In the genomic region with DNA sequence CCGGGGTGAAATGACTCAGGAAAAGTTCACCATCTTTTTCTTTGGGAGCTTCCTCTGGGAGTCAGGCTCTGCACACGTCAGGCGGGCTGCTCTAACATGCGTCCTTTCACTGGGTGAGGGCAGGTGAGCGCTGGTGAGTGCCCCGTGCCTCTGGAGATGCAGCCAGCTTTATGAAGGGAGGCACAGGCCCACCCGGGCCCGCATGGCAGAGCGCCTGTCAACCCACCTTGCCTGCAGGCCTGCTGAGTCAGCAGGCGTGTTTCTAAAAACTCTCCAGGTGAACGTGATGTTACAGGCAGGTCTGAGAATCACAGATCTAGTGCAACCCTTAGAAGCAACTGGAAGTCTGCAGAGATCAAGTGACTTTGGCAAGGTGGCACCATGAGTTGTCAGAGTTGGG, we compare ENCODE assay signal across 22 cellular contexts. TPM values are rescaled to one million over a fixed set of nuclear protein-coding genes. Genes with fewer than 3 reads are reported as not detected.
A peak's percentile ranks its signal among the peaks of the same experiment; 100 is the strongest.
DNase-seq lines count a peak whose midpoint lies in the region; ATAC-seq, FAIRE-seq and TF ChIP-seq lines count a peak whose summit lies in the region.
"Had no signal": no experiment of that assay in that cellular context is flagged by ENCODE, and none has a peak within 500 bp of the region (broad histone marks: within the 10 kb centered on the region; RNA-seq: fewer than 3 reads in every experiment).

No MANE protein-coding gene starts in this region.

- H4K20me1 ChIP-seq in K562 (replicated peaks; ENCODE audit: control insufficient read depth, insufficient read depth, low read length), result 0 out of 2 replicates have a peak, but pooled peaks cover 3% of the 10 kb centered on the region
- H4K20me1 ChIP-seq in HepG2 (ENCODE audit: insufficient read depth, low read length), result peaks cover under 1% of the 10 kb centered on the region; the same call in 1 of the 2 replicates

- in situ Hi-C loops in K562 (cut with MboI), result no loop called here
- in situ Hi-C loops in HepG2 (cut with HindIII; ENCODE audit: extremely low pct_ligation_motif_present, low pct_unique_long_range_greater_than_20kb), result no loop called here
- in situ Hi-C loops in brain microvascular endothelial cell (cut with HindIII; ENCODE audit: low pct_ligation_motif_present, low sequenced_read_pairs), result no loop called here

- no peak for ATAC-seq in left ventricle myocardium superior
- no peak for ATAC-seq in K562
- no peak for ATAC-seq in HepG2
- ATAC-seq: GM12878 had no signal

- H3K36me3 ChIP-seq in left ventricle myocardium inferior, result peaks cover 78% of the 10 kb centered on the region
- H3K36me3 ChIP-seq in K562 (ENCODE audit: control insufficient read depth, insufficient read depth, low read length), result peaks cover 52% of the 10 kb centered on the region; the same call in 2 of the 3 replicates
- peaks cover 38 to 65% of the 10 kb centered on the region in 2 experiments for H3K36me3 ChIP-seq in HepG2 (replicated peaks in 1 of 2; ENCODE audit: control insufficient read depth in 1 of 2, insufficient read depth in 2 of 2, low read length in 2 of 2)
- peaks cover 0 to 90% (median 51%) of the 10 kb centered on the region in 6 donors for H3K36me3 ChIP-seq in spleen
- peaks cover 37% of the 10 kb centered on the region for H3K36me3 ChIP-seq in brain microvascular endothelial cell (replicated peaks)
- H3K36me3 ChIP-seq in stomach, result peaks cover 50 to 98% (median 93%) of the 10 kb centered on the region in 4 donors
- H3K36me3 ChIP-seq: SJCRH30 had no signal

- H3K27ac ChIP-seq in left ventricle myocardium inferior (replicated peaks) (no peak overlapping the region), K562 (ENCODE audit: extremely low read depth, low read depth, low read length) (no peak overlapping the region), HepG2 (ENCODE audit: extremely low read length, insufficient read depth, low read length) (no peak overlapping the region), spleen (no peak overlapping the region), brain microvascular endothelial cell (no peak overlapping the region), stomach (no peak overlapping the region)
- H3K27ac ChIP-seq: BLaER1, HL-60, Peyer's patch, SJCRH30 had no signal

- no peaks in the 10 kb centered on the region for H3K9me1 ChIP-seq in K562 (ENCODE audit: control insufficient read depth, insufficient read depth, low read length)

- H3K9ac ChIP-seq in K562 (ENCODE audit: insufficient read depth in 1 of 2, low read depth in 2 of 2, low read length in 2 of 2) (no peak overlapping the region), HepG2 (ENCODE audit: insufficient read depth, low read depth, low read length) (no peak overlapping the region)
- H3K9ac ChIP-seq: BLaER1 had no signal

- CTCF ChIA-PET in K562 (lab: Yijun Ruan, JAX; ENCODE audit: low intra/inter-chr PET ratio) (no interaction called here), HepG2 (lab: Yijun Ruan, JAX; ENCODE audit: low intra/inter-chr PET ratio, low total read pairs) (no interaction called here)

- no peaks in the 10 kb centered on the region for H3K9me3 ChIP-seq in left ventricle myocardium inferior (replicated peaks)
- H3K9me3 ChIP-seq in K562 (replicated peaks; ENCODE audit: control insufficient read depth, insufficient read depth, low read depth, low read length), result no peaks in the 10 kb centered on the region
- H3K9me3 ChIP-seq in HepG2 (ENCODE audit: low read length), result no peaks in the 10 kb centered on the region
- H3K9me3 ChIP-seq in spleen, result no peaks in the 10 kb centered on the region
- H3K9me3 ChIP-seq in stomach, result no peaks in the 10 kb centered on the region
- H3K9me3 ChIP-seq: BLaER1, HAP-1, Peyer's patch, SJCRH30 had no signal

- H3K4me3 ChIP-seq in left ventricle myocardium inferior, result no peak overlapping the region
- H3K4me3 ChIP-seq in K562, result no peak overlapping the region
- H3K4me3 ChIP-seq in HepG2 (replicated peaks in 1 of 3; ENCODE audit: insufficient read depth in 1 of 3, low read depth in 2 of 3, low read length in 3 of 3), result no peak overlapping the region
- H3K4me3 ChIP-seq in spleen, result no peak overlapping the region
- no peak overlapping the region for H3K4me3 ChIP-seq in brain microvascular endothelial cell (ENCODE audit: low read depth, low read length)
- no peak overlapping the region for H3K4me3 ChIP-seq in stomach
- H3K4me3 ChIP-seq: BLaER1, GM12878, HAP-1, Peyer's patch, SJCRH30 had no signal

- TF ChIP-seq POLR2A in K562 (conservative IDR thresholded peaks at IDR 0.05) (no peak), HepG2 (IDR thresholded peaks at IDR 0.05; ENCODE audit: insufficient read depth in 1 of 2, low read depth in 2 of 2, low read length in 2 of 2) (no peak), spleen (IDR thresholded peaks at IDR 0.05) (no peak), stomach (IDR thresholded peaks at IDR 0.05) (no peak)

- DNase-seq in left ventricle myocardium inferior (peak; percentile 8), left ventricle myocardium superior (no peak), K562 (ENCODE audit: extremely low read depth in 1 of 4, low spot score in 3 of 4) (no peak), HepG2 (ENCODE audit: low spot score) (no peak), spleen (peak; percentile 57), AG20443 (ENCODE audit: low spot score) (no peak), brain microvascular endothelial cell (no peak), stomach (no peak)
- DNase-seq: CD4-positive, alpha-beta T cell; COR-L47; DND-41; Karpas-422; NCI-H1417; NCI-H187; NCI-H446; NCI-H526; Peyer's patch; SJCRH30 had no signal

- H3K4me1 ChIP-seq in left ventricle myocardium inferior, result no peaks in the 10 kb centered on the region
- peaks cover 0 to 5% of the 10 kb centered on the region in 2 experiments; a peak in 1 of 5 replicates for H3K4me1 ChIP-seq in K562 (replicated peaks in 1 of 2; ENCODE audit: control insufficient read depth in 2 of 2, insufficient read depth in 2 of 2, low read length in 2 of 2)
- H3K4me1 ChIP-seq in HepG2 (ENCODE audit: insufficient read depth, low read length), result no peaks in the 10 kb centered on the region
- peaks cover 0 to 23% (median 19%) of the 10 kb centered on the region in 6 donors for H3K4me1 ChIP-seq in spleen
- H3K4me1 ChIP-seq in stomach, result peaks cover 0 to 14% (median 0%) of the 10 kb centered on the region in 4 donors
- H3K4me1 ChIP-seq: BLaER1, HAP-1, SJCRH30 had no signal

- WGBS in K562 (ENCODE audit: insufficient coverage, low coverage, missing lambda C conversion rate), result 82% methylated on average over 9 of the region's 11 CpGs
- WGBS in HepG2 (ENCODE audit: low lambda C conversion rate), result 98% methylated on average over 11 of the region's 11 CpGs
- 89 to 96% (median 94%) methylated on average over 11 of the region's 11 CpGs for WGBS in spleen, 5 donors
- WGBS in stomach, 5 donors, result 89 to 94% (median 91%) methylated on average over 11 of the region's 11 CpGs

- H3K4me2 ChIP-seq in K562 (ENCODE audit: insufficient read depth, low read length) (no peak overlapping the region), HepG2 (ENCODE audit: low read depth, low read length) (no peak overlapping the region)
- H3K4me2 ChIP-seq: BLaER1 had no signal

- TF ChIP-seq EP300 in K562 (IDR thresholded peaks at IDR 0.05; ENCODE audit: low read length), result no peak
- TF ChIP-seq EP300 in HepG2 (IDR thresholded peaks at IDR 0.05; ENCODE audit: low read depth in 2 of 2, low read length in 2 of 2), result no peak
- TF ChIP-seq EP300 in HepG2 (CRISPR knock-in tag; IDR thresholded peaks at IDR 0.05; ENCODE audit: borderline replicate concordance), result no peak
- TF ChIP-seq EP300 in stomach (IDR thresholded peaks at IDR 0.05), result no peak

- H2AFZ ChIP-seq in K562 (ENCODE audit: low read depth, low read length), result no peak overlapping the region
- no peak overlapping the region for H2AFZ ChIP-seq in HepG2 (ENCODE audit: low read length)

- no peaks in the 10 kb centered on the region for H3K79me2 ChIP-seq in K562 (ENCODE audit: control insufficient read depth, insufficient read depth, low read length)
- H3K79me2 ChIP-seq in HepG2 (ENCODE audit: insufficient read depth, low read length), result no peaks in the 10 kb centered on the region

- intact Hi-C loops in left ventricle myocardium inferior (cut with micrococcal nuclease) (no loop called here), left ventricle myocardium superior (cut with micrococcal nuclease) (no loop called here), K562 (cut with micrococcal nuclease) (loop anchor here (10.0 kb wide), 1 partner anchor 154 kb away; no protein-coding TSS in a partner anchor), HepG2 (cut with micrococcal nuclease; ENCODE audit: unreplicated experiment) (no loop called here), spleen (cut with DNase I; ENCODE audit: low total_unique reads) (no loop called here), stomach (cut with DNase I; ENCODE audit: low total_unique reads) (loop anchor here (10.0 kb wide), 1 partner anchor 224 kb away; no protein-coding TSS in a partner anchor)

- TF ChIP-seq CTCF in left ventricle myocardium inferior (IDR thresholded peaks at IDR 0.05; ENCODE audit: borderline replicate concordance) (no peak), K562 (IDR thresholded peaks at IDR 0.05 in 2 of 3, conservative IDR thresholded peaks at IDR 0.05 in 1 of 3; ENCODE audit: insufficient read depth in 2 of 3, low read depth in 1 of 3, low read length in 3 of 3) (no peak), HepG2 (CRISPR knock-in tag; IDR thresholded peaks at IDR 0.05) (no peak), spleen (IDR thresholded peaks at IDR 0.05 in 8 of 11, conservative IDR thresholded peaks at IDR 0.05 in 3 of 11) (no peak), brain microvascular endothelial cell (IDR thresholded peaks at IDR 0.05; ENCODE audit: low read depth, low read length, missing control alignments) (no peak), stomach (IDR thresholded peaks at IDR 0.05) (no peak)

- POLR2A ChIA-PET in K562 (lab: Yijun Ruan, JAX), result interaction anchor here (0.9 kb wide), 1 partner anchor 18 kb away, joined by 3 read pairs; no protein-coding TSS in a partner anchor
- POLR2A ChIA-PET in HepG2 (lab: Yijun Ruan, JAX), result no interaction called here

- FAIRE-seq in K562 (lab: Jason Lieb, UNC) (no peak), HepG2 (lab: Jason Lieb, UNC) (no peak)
- FAIRE-seq: GM12878 had no signal

- H3K27me3 ChIP-seq in left ventricle myocardium inferior (ENCODE audit: low read depth) (no peaks in the 10 kb centered on the region), K562 (ENCODE audit: control insufficient read depth in 2 of 2, insufficient read depth in 2 of 2, low read length in 2 of 2) (no peaks in the 10 kb centered on the region), HepG2 (ENCODE audit: control insufficient read depth in 1 of 2, insufficient read depth in 2 of 2, low read length in 2 of 2) (no peaks in the 10 kb centered on the region), spleen (replicated peaks in 1 of 7) (no peaks in the 10 kb centered on the region), brain microvascular endothelial cell (replicated peaks) (no peaks in the 10 kb centered on the region), stomach (no peaks in the 10 kb centered on the region)
- H3K27me3 ChIP-seq: BLaER1, Peyer's patch, SJCRH30 had no signal

- BruUV-seq in K562 (replicated peaks; lab: Mats Ljungman, UMichigan), result no TSS peak
- no TSS peak for BruUV-seq in HepG2 (replicated peaks; lab: Mats Ljungman, UMichigan)

- TF ChIP-seq RAD21 in K562 (CRISPR knock-in tag; conservative IDR thresholded peaks at IDR 0.05 in 1 of 2, IDR thresholded peaks at IDR 0.05 in 1 of 2) (no peak), HepG2 (CRISPR knock-in tag; IDR thresholded peaks at IDR 0.05) (no peak)

RNA-seq across cellular contexts. Expression of a gene that starts 18.4 kb away (rescaled TPM):
- 131 TPM for total RNA-seq in left ventricle myocardium inferior
- total RNA-seq in left ventricle myocardium superior, result 134 TPM
- 39.2 and 55.8 TPM in 2 replicates for total RNA-seq in K562 (2011; cell fraction: chromatin; rRNA removed; ENCODE audit: low replicate concordance)
- total RNA-seq in K562 (2011; cell fraction: nucleolus; rRNA removed), result 28.3 and 28.9 TPM in 2 replicates
- total RNA-seq in K562 (2011; cell fraction: nucleoplasm; rRNA removed), result 49.8 and 99.0 TPM in 2 replicates
- 21.3 and 24.9 TPM in 2 replicates for total RNA-seq in K562 (2014; rRNA removed)
- 26.7 and 32.7 TPM in 2 replicates for total RNA-seq in K562 (2014; rRNA removed; fragmentation: Illumina TruSeq; extraction: Trizol)
- 16.0 and 16.2 TPM in 2 replicates for total RNA-seq in K562 (2015; rRNA removed; fragmentation: Illumina TruSeq; extraction: Trizol)
- 73.1 and 77.4 TPM in 2 replicates for total RNA-seq in K562 (2021)
- 37.0 and 42.6 TPM in 2 replicates for polyA plus RNA-seq in K562 (2011; rRNA removed)
- polyA plus RNA-seq in K562 (2011; cell fraction: cytosol; rRNA removed), result 17.6 and 25.2 TPM in 2 replicates
- polyA plus RNA-seq in K562 (2011; cell fraction: nucleus; rRNA removed), result 16.4 and 19.9 TPM in 2 replicates
- 57.7 and 110 TPM in 2 replicates for polyA plus RNA-seq in K562 (2012)
- polyA plus RNA-seq in K562 (2014; fragmentation: Illumina TruSeq; extraction: Trizol), result 79.9 and 81.5 TPM in 2 replicates
- 10 to 100 TPM; 30.4 to 36.7 TPM for polyA plus RNA-seq in K562 (2014; fragmentation: Nextera tagmentation; extraction: Ambion mirVana)
- polyA plus RNA-seq in K562 (2014; rRNA removed), result 45.5 TPM in 2 replicates
- 21.9 and 25.6 TPM in 2 replicates for polyA minus RNA-seq in K562 (2011; rRNA and poly(A)+ RNA removed)
- 23.5 and 24.3 TPM in 2 replicates for polyA minus RNA-seq in K562 (2011; cell fraction: cytosol; rRNA and poly(A)+ RNA removed)
- 8.3 and 11.6 TPM in 2 replicates for polyA minus RNA-seq in K562 (2011; cell fraction: nucleus; rRNA and poly(A)+ RNA removed)
- total RNA-seq in HepG2 (2016; rRNA removed; fragmentation: Illumina TruSeq; extraction: Trizol), result 15.7 and 30.6 TPM in 2 replicates
- 5.5 and 7.0 TPM in 2 replicates for total RNA-seq in HepG2 (2016; cell fraction: cytosol; rRNA removed; fragmentation: Illumina TruSeq; extraction: Trizol; ENCODE audit: low read depth)
- 15.9 and 27.1 TPM in 2 replicates for total RNA-seq in HepG2 (2016; cell fraction: insoluble cytoplasmic fraction; rRNA removed; fragmentation: Illumina TruSeq; extraction: Trizol)
- total RNA-seq in HepG2 (2016; cell fraction: membrane; rRNA removed; fragmentation: Illumina TruSeq; extraction: Trizol), result 24.8 and 26.3 TPM in 2 replicates
- total RNA-seq in HepG2 (2016; cell fraction: nucleus; rRNA removed; fragmentation: Illumina TruSeq; extraction: Trizol), result 22.0 and 22.3 TPM in 2 replicates
- 37.4 and 37.9 TPM in 2 replicates for polyA plus RNA-seq in HepG2 (2011; rRNA removed)
- polyA plus RNA-seq in HepG2 (2011; cell fraction: cytosol; rRNA removed), result 18.1 and 36.3 TPM in 2 replicates
- 15.1 and 23.4 TPM in 2 replicates for polyA plus RNA-seq in HepG2 (2011; cell fraction: nucleus; rRNA removed)
- 68.5 and 98.3 TPM in 2 replicates for polyA plus RNA-seq in HepG2 (2012)
- 9.9 and 13.1 TPM in 2 replicates for polyA plus RNA-seq in HepG2 (2016; cell fraction: cytosol; fragmentation: Illumina TruSeq; extraction: Trizol; ENCODE audit: low read depth)
- 65.5 and 71.9 TPM in 2 replicates for polyA plus RNA-seq in HepG2 (2016; cell fraction: insoluble cytoplasmic fraction; fragmentation: Illumina TruSeq; extraction: Trizol; ENCODE audit: low read depth)
- polyA plus RNA-seq in HepG2 (2016; cell fraction: membrane; fragmentation: Illumina TruSeq; extraction: Trizol; ENCODE audit: low read depth), result 26.7 and 27.4 TPM in 2 replicates
- 42.6 and 45.0 TPM in 2 replicates for polyA plus RNA-seq in HepG2 (2016; cell fraction: nucleus; fragmentation: Illumina TruSeq; extraction: Trizol; ENCODE audit: insufficient read depth, low read depth)
- polyA minus RNA-seq in HepG2 (2011; rRNA and poly(A)+ RNA removed; ENCODE audit: low replicate concordance), result 13.2 and 15.8 TPM in 2 replicates
- polyA minus RNA-seq in HepG2 (2011; cell fraction: cytosol; rRNA and poly(A)+ RNA removed), result 22.2 and 35.4 TPM in 2 replicates
- polyA minus RNA-seq in HepG2 (2011; cell fraction: nucleus; rRNA and poly(A)+ RNA removed), result 23.0 and 32.7 TPM in 2 replicates
- total RNA-seq in spleen, result 10 to 100 TPM; 47.6 to 71.4 (median 61.7) TPM
- 10 to 100 TPM; 32.3 to 50.4 (median 46.5) TPM for polyA plus RNA-seq in spleen
- total RNA-seq in stomach, result 100 to 1,000 TPM in 1 of 5 donors, 10 to 100 TPM in 4; 24.6 to 111 (median 50.1) TPM
- 10 to 100 TPM; 31.5 to 62.0 (median 50.1) TPM for polyA plus RNA-seq in stomach

RNA-seq across cellular contexts. Expression of a gene that starts 27.0 kb away (rescaled TPM):
- total RNA-seq in left ventricle myocardium inferior (74.5 TPM), left ventricle myocardium superior (71.7 TPM), K562 (2014; rRNA removed) (18.9 and 20.7 TPM in 2 replicates), K562 (2014; rRNA removed; fragmentation: Illumina TruSeq; extraction: Trizol) (6.7 and 8.1 TPM in 2 replicates), K562 (2015; rRNA removed; fragmentation: Illumina TruSeq; extraction: Trizol) (10.1 and 10.4 TPM in 2 replicates), K562 (2021) (28.6 and 33.3 TPM in 2 replicates), HepG2 (2016; rRNA removed; fragmentation: Illumina TruSeq; extraction: Trizol) (81.3 and 92.4 TPM in 2 replicates), spleen (10 to 100 TPM; 23.6 to 30.6 (median 27.2) TPM), stomach (1,000 to 10,000 TPM in 1 of 5 donors, 10 to 100 TPM in 4; 20.9 to 1,171 (median 41.5) TPM)
- 50.3 and 100 TPM in 2 replicates for total RNA-seq in K562 (2011; cell fraction: chromatin; rRNA removed; ENCODE audit: low replicate concordance)
- 55.0 and 64.4 TPM in 2 replicates for total RNA-seq in K562 (2011; cell fraction: nucleolus; rRNA removed)
- 34.9 and 39.5 TPM in 2 replicates for total RNA-seq in K562 (2011; cell fraction: nucleoplasm; rRNA removed)
- polyA plus RNA-seq in K562 (2011; rRNA removed) (11.9 and 13.4 TPM in 2 replicates), K562 (2014; fragmentation: Illumina TruSeq; extraction: Trizol) (10.9 and 19.1 TPM in 2 replicates), K562 (2014; fragmentation: Nextera tagmentation; extraction: Ambion mirVana) (under 1 TPM; 0.18 to 0.70 TPM), K562 (2014; rRNA removed) (14.0 and 16.0 TPM in 2 replicates), HepG2 (2011; rRNA removed) (101 and 118 TPM in 2 replicates), spleen (10 to 100 TPM in 1 of 3 donors, 1 to 10 TPM in 2; 7.9 to 11.0 (median 9.7) TPM), stomach (10 to 100 TPM in 1 of 3 donors, 1 to 10 TPM in 2; 6.4 to 11.7 (median 8.2) TPM)
- 10.3 and 21.0 TPM in 2 replicates for polyA plus RNA-seq in K562 (2011; cell fraction: cytosol; rRNA removed)
- polyA plus RNA-seq in K562 (2011; cell fraction: nucleus; rRNA removed), result 24.4 and 48.8 TPM in 2 replicates
- polyA plus RNA-seq in K562 (2012), result 14.2 and 18.2 TPM in 2 replicates
- polyA minus RNA-seq in K562 (2011; rRNA and poly(A)+ RNA removed), result 12.2 and 15.8 TPM in 2 replicates
- 13.6 and 17.8 TPM in 2 replicates for polyA minus RNA-seq in K562 (2011; cell fraction: cytosol; rRNA and poly(A)+ RNA removed)
- polyA minus RNA-seq in K562 (2011; cell fraction: nucleus; rRNA and poly(A)+ RNA removed), result 14.0 and 20.2 TPM in 2 replicates
- 18.3 and 22.9 TPM in 2 replicates for total RNA-seq in HepG2 (2016; cell fraction: cytosol; rRNA removed; fragmentation: Illumina TruSeq; extraction: Trizol; ENCODE audit: low read depth)
- total RNA-seq in HepG2 (2016; cell fraction: insoluble cytoplasmic fraction; rRNA removed; fragmentation: Illumina TruSeq; extraction: Trizol), result 64.5 and 91.5 TPM in 2 replicates
- 33.7 and 38.0 TPM in 2 replicates for total RNA-seq in HepG2 (2016; cell fraction: membrane; rRNA removed; fragmentation: Illumina TruSeq; extraction: Trizol)
- total RNA-seq in HepG2 (2016; cell fraction: nucleus; rRNA removed; fragmentation: Illumina TruSeq; extraction: Trizol), result 94.4 and 107 TPM in 2 replicates
- polyA plus RNA-seq in HepG2 (2011; cell fraction: cytosol; rRNA removed), result 51.6 and 63.1 TPM in 2 replicates
- polyA plus RNA-seq in HepG2 (2011; cell fraction: nucleus; rRNA removed), result 393 and 579 TPM in 2 replicates
- 75.5 and 101 TPM in 2 replicates for polyA plus RNA-seq in HepG2 (2012)
- 6.1 and 6.4 TPM in 2 replicates for polyA plus RNA-seq in HepG2 (2016; cell fraction: cytosol; fragmentation: Illumina TruSeq; extraction: Trizol; ENCODE audit: low read depth)
- polyA plus RNA-seq in HepG2 (2016; cell fraction: insoluble cytoplasmic fraction; fragmentation: Illumina TruSeq; extraction: Trizol; ENCODE audit: low read depth), result 57.9 and 71.3 TPM in 2 replicates
- 18.2 and 18.3 TPM in 2 replicates for polyA plus RNA-seq in HepG2 (2016; cell fraction: membrane; fragmentation: Illumina TruSeq; extraction: Trizol; ENCODE audit: low read depth)
- 256 and 269 TPM in 2 replicates for polyA plus RNA-seq in HepG2 (2016; cell fraction: nucleus; fragmentation: Illumina TruSeq; extraction: Trizol; ENCODE audit: insufficient read depth, low read depth)
- polyA minus RNA-seq in HepG2 (2011; rRNA and poly(A)+ RNA removed; ENCODE audit: low replicate concordance), result 29.6 and 164 TPM in 2 replicates
- polyA minus RNA-seq in HepG2 (2011; cell fraction: cytosol; rRNA and poly(A)+ RNA removed), result 53.4 and 63.9 TPM in 2 replicates
- 202 and 208 TPM in 2 replicates for polyA minus RNA-seq in HepG2 (2011; cell fraction: nucleus; rRNA and poly(A)+ RNA removed)

Comparison
In these comparisons a context has a peak if more than half of its experiments do, and no peak if none do; other contexts are left out.
1. DNase-seq: peak in left ventricle myocardium inferior (single experiment) and spleen (single experiment); none in left ventricle myocardium superior (single experiment), K562 (0 of 4), HepG2 (single experiment), AG20443 (single experiment), brain microvascular endothelial cell (single experiment) and stomach (single experiment).
2. intact Hi-C loops: an anchor here in K562 (10.0 kb wide) and stomach (10.0 kb wide); none called in left ventricle myocardium inferior, left ventricle myocardium superior, HepG2 and spleen.